17 cellular contexts compared by ENCODE assay signal in genomic region chr22:28950567-28951411, GRCh38.
A peak's percentile ranks its signal among the peaks of the same experiment; 100 is the strongest.
DNase-seq lines count a peak whose midpoint lies in the region; TF ChIP-seq lines count a peak whose summit lies in the region.
"Had no signal": no experiment of that assay in that cellular context is flagged by ENCODE, and none has a peak within 500 bp of the region (broad histone marks: within the 10 kb centered on the region; RNA-seq: fewer than 3 reads in every experiment).

No MANE protein-coding gene starts in this region.

- H3K27ac Mint-ChIP-seq in nephron progenitor cell, result peak overlapping the region; percentile 97
- no peak overlapping the region for H3K27ac Mint-ChIP-seq in immature natural killer cell
- H3K27ac Mint-ChIP-seq: activated CD4-positive, alpha-beta T cell treated with anti-CD3 and anti-CD28 coated beads, Interleukin-2, amount 10 ng/mL, durations not matched to agents 7 days and 5 days; activated T-cell treated with anti-CD3 and anti-CD28 coated beads, Interleukin-2, amount 50 U/mL, for 72 hours had no signal

- peaks cover 26% of the 10 kb centered on the region for H3K9me3 Mint-ChIP-seq in nephron progenitor cell
- H3K9me3 Mint-ChIP-seq in immature natural killer cell, result peaks cover 4 to 16% (median 10%) of the 10 kb centered on the region in 6 donors

- no peaks in the 10 kb centered on the region for H3K27me3 ChIP-seq in MM.1S (replicated peaks; ENCODE audit: insufficient read depth, low read length)
- H3K27me3 ChIP-seq in stomach, result no peaks in the 10 kb centered on the region
- no peaks in the 10 kb centered on the region for H3K27me3 ChIP-seq in PC-9 (ENCODE audit: insufficient read depth, low read depth)
- H3K27me3 ChIP-seq: ovary had no signal

- no peak overlapping the region for H2AFZ ChIP-seq in MM.1S (ENCODE audit: low read length)
- H2AFZ ChIP-seq in PC-9, result no peak overlapping the region

- H3K27me3 Mint-ChIP-seq in nephron progenitor cell (ENCODE audit: low read depth, poor library complexity) (no peaks in the 10 kb centered on the region), immature natural killer cell (ENCODE audit: low read depth in 3 of 3) (peaks cover 28 to 49% (median 32%) of the 10 kb centered on the region in 3 donors)

- H3K4me3 Mint-ChIP-seq in nephron progenitor cell (no peak overlapping the region), immature natural killer cell (no peak overlapping the region)
- H3K4me3 Mint-ChIP-seq: activated CD4-positive, alpha-beta T cell treated with anti-CD3 and anti-CD28 coated beads, Interleukin-2, amount 10 ng/mL, durations not matched to agents 7 days and 5 days; activated T-cell treated with anti-CD3 and anti-CD28 coated beads, Interleukin-2, amount 50 U/mL, for 72 hours had no signal

- H3K9me3 ChIP-seq in MM.1S (replicated peaks; ENCODE audit: insufficient read depth, low read length) (no peaks in the 10 kb centered on the region), stomach (peaks cover 0 to 12% (median 8%) of the 10 kb centered on the region in 4 donors), PC-9 (ENCODE audit: insufficient read depth, low read depth) (no peaks in the 10 kb centered on the region; the same call in 1 of the 2 replicates)
- H3K9me3 ChIP-seq: ovary, thoracic aorta had no signal

- peak; percentile 60 for DNase-seq in DMS 273 treated with DMSO at 0.1 percent for 48 hours (lab: John Stamatoyannopoulos, UW)
- DNase-seq in MM.1S, result no peak
- DNase-seq in astrocyte of the hippocampus (ENCODE audit: low read depth, low spot score), result peak; percentile 45
- no peak for DNase-seq in nephron progenitor cell
- DNase-seq in hippocampal formation (lab: John Stamatoyannopoulos, UW), result no peak
- DNase-seq in stomach, result no peak
- DNase-seq in immature natural killer cell, result no peak
- no peak for DNase-seq in PC-9
- DNase-seq: activated CD4-positive, alpha-beta T cell treated with anti-CD3 and anti-CD28 coated beads, Interleukin-2, amount 10 ng/mL, durations not matched to agents 7 days and 5 days; activated T-cell treated with anti-CD3 and anti-CD28 coated beads, Interleukin-2, amount 50 U/mL, for 72 hours; DMS79; NCI-H774; ovary; SHP77; stimulated activated CD4-positive, alpha-beta T cell treated with anti-CD3 and anti-CD28 coated beads, Interleukin-15, amount 100 ng/mL, for 24 hours; T-helper 9 cell had no signal

- H3F3A ChIP-seq in MM.1S (ENCODE audit: insufficient read depth, low read length), result peaks cover 3% of the 10 kb centered on the region; the same call in 1 of the 2 replicates
- 0 out of 2 replicates have a peak, but pooled peaks cover 4% of the 10 kb centered on the region for H3F3A ChIP-seq in PC-9 (ENCODE audit: insufficient read depth, low read depth)

- POLR2A ChIA-PET in PC-9 (lab: Charles Lee; ENCODE audit: unreplicated experiment), result no interaction called here

- H3K36me3 ChIP-seq in MM.1S (replicated peaks; ENCODE audit: insufficient read depth, low read length) (no peaks in the 10 kb centered on the region), stomach (no peaks in the 10 kb centered on the region), PC-9 (ENCODE audit: low read depth) (no peaks in the 10 kb centered on the region)
- H3K36me3 ChIP-seq: ovary, thoracic aorta had no signal

- intact Hi-C loops in stomach (cut with DNase I; ENCODE audit: low total_unique reads), result no loop called here
- intact Hi-C loops in PC-9 (cut with micrococcal nuclease; ENCODE audit: unreplicated experiment), result no loop called here

- H3K9me2 ChIP-seq in MM.1S (replicated peaks; ENCODE audit: insufficient read depth, low read length) (no peaks in the 10 kb centered on the region), PC-9 (ENCODE audit: insufficient read depth) (no peaks in the 10 kb centered on the region)

- peaks cover 8% of the 10 kb centered on the region for H3K4me1 ChIP-seq in MM.1S (ENCODE audit: low read length)
- peaks cover 12 to 59% (median 29%) of the 10 kb centered on the region in 4 donors for H3K4me1 ChIP-seq in stomach
- 0 out of 2 replicates have a peak, but pooled peaks cover 12% of the 10 kb centered on the region for H3K4me1 ChIP-seq in PC-9 (replicated peaks; ENCODE audit: insufficient read depth)

- TF ChIP-seq CTCF in MM.1S (IDR thresholded peaks at IDR 0.05; ENCODE audit: low read length), result 0 out of 2 replicates have a peak, but pooled peaks have one; percentile 8
- TF ChIP-seq CTCF in nephron progenitor cell (IDR thresholded peaks at IDR 0.05), result peak; percentile 9
- no peak for TF ChIP-seq CTCF in stomach (IDR thresholded peaks at IDR 0.05)
- no peak for TF ChIP-seq CTCF in PC-9 (conservative IDR thresholded peaks at IDR 0.05)

- 85 to 93% (median 87%) methylated on average over 7 of the region's 7 CpGs for WGBS in stomach, 5 donors

- H3K9ac ChIP-seq in MM.1S (ENCODE audit: low read length), result no peak overlapping the region

- no peak for TF ChIP-seq POLR2A in stomach (IDR thresholded peaks at IDR 0.05)

- H3K36me3 Mint-ChIP-seq in nephron progenitor cell (ENCODE audit: low read depth), result peaks cover 25% of the 10 kb centered on the region
- peaks cover 0 to 11% (median 9%) of the 10 kb centered on the region in 3 donors for H3K36me3 Mint-ChIP-seq in immature natural killer cell

- H3K4me2 ChIP-seq in MM.1S (ENCODE audit: low read depth, low read length) (no peak overlapping the region), PC-9 (no peak overlapping the region)

- no peak overlapping the region for H3K27ac ChIP-seq in MM.1S (ENCODE audit: low read length)
- no peak overlapping the region for H3K27ac ChIP-seq in stomach
- H3K27ac ChIP-seq in PC-9, result no peak overlapping the region

- CTCF ChIA-PET in PC-9 (lab: Charles Lee), result no interaction called here

- TF ChIP-seq EP300 in stomach (IDR thresholded peaks at IDR 0.05), result no peak

- peaks cover 51% of the 10 kb centered on the region for H3K4me1 Mint-ChIP-seq in nephron progenitor cell
- H3K4me1 Mint-ChIP-seq in immature natural killer cell, result peaks cover 10 to 13% of the 10 kb centered on the region in 2 donors

- no TSS peak for BruUV-seq in PC-9 (replicated peaks; lab: Mats Ljungman, UMichigan)

- H3K4me3 ChIP-seq in MM.1S (ENCODE audit: low read length) (no peak overlapping the region), stomach (no peak overlapping the region), PC-9 (no peak overlapping the region)
- H3K4me3 ChIP-seq: ovary had no signal

- H3K79me2 ChIP-seq in MM.1S (ENCODE audit: low read length) (peaks cover 20% of the 10 kb centered on the region; the same call in 1 of the 2 replicates), PC-9 (ENCODE audit: low read depth) (peaks cover 15% of the 10 kb centered on the region)

- H4K20me1 ChIP-seq in MM.1S (ENCODE audit: insufficient read depth, low read length) (peaks cover 3% of the 10 kb centered on the region; the same call in 1 of the 2 replicates), PC-9 (ENCODE audit: insufficient read depth) (no peaks in the 10 kb centered on the region)

Comparison
In these comparisons a context has a peak if more than half of its experiments do, and no peak if none do; other contexts are left out.
1. DNase-seq: peak in DMS 273 treated with DMSO at 0.1 percent for 48 hours (single experiment) and astrocyte of the hippocampus (single experiment); none in MM.1S (single experiment), nephron progenitor cell (single experiment), hippocampal formation (0 of 2), stomach (single experiment), immature natural killer cell (0 of 3) and PC-9 (0 of 2).
2. CTCF ChIP-seq: peak in MM.1S (single experiment) and nephron progenitor cell (single experiment); none in stomach (0 of 7) and PC-9 (single experiment).